ENCODE assay signal across 1 cellular context in the genomic region with DNA sequence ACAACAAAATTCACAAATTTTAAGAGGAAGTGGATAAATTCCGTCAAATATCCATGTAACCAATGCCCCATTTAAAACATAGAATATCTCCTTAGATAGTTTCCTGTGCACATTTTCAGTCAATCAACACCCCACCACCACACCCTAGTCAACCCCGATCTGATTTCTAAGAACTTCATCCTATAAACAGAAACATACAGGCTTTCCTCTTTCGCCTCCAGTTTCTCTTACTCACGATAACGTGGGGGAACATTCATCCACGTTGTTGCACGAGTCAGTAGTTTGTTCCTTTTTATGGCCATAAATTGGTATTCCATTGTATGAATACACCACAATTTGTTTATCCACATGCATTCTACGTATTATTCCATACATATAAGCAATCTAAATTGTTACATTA.
TF ChIP-seq lines count a peak whose summit lies in the region.

No MANE protein-coding gene starts in this region.

TF ChIP-seq in GM12878, 131 proteins besides CTCF, POLR2A, EP300 and RAD21 (continued from another document):
- TF ChIP-seq, protein P1, sequence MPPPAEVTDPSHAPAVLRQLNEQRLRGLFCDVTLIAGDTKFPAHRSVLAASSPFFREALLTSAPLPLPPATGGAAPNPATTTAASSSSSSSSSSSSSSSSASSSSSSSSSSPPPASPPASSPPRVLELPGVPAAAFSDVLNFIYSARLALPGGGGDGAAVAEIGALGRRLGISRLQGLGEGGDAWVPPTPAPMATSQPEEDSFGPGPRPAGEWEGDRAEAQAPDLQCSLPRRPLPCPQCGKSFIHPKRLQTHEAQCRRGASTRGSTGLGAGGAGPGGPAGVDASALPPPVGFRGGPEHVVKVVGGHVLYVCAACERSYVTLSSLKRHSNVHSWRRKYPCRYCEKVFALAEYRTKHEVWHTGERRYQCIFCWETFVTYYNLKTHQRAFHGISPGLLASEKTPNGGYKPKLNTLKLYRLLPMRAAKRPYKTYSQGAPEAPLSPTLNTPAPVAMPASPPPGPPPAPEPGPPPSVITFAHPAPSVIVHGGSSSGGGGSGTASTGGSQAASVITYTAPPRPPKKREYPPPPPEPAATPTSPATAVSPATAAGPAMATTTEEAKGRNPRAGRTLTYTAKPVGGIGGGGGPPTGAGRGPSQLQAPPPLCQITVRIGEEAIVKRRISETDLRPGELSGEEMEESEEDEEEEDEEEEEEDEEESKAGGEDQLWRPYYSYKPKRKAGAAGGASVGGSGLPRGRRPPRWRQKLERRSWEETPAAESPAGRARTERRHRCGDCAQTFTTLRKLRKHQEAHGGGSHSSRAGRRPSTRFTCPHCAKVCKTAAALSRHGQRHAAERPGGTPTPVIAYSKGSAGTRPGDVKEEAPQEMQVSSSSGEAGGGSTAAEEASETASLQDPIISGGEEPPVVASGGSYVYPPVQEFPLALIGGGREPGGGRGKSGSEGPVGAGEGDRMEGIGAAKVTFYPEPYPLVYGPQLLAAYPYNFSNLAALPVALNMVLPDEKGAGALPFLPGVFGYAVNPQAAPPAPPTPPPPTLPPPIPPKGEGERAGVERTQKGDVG (CRISPR knock-in tag; IDR thresholded peaks at IDR 0.05): no peak
- TF ChIP-seq, protein P2, sequence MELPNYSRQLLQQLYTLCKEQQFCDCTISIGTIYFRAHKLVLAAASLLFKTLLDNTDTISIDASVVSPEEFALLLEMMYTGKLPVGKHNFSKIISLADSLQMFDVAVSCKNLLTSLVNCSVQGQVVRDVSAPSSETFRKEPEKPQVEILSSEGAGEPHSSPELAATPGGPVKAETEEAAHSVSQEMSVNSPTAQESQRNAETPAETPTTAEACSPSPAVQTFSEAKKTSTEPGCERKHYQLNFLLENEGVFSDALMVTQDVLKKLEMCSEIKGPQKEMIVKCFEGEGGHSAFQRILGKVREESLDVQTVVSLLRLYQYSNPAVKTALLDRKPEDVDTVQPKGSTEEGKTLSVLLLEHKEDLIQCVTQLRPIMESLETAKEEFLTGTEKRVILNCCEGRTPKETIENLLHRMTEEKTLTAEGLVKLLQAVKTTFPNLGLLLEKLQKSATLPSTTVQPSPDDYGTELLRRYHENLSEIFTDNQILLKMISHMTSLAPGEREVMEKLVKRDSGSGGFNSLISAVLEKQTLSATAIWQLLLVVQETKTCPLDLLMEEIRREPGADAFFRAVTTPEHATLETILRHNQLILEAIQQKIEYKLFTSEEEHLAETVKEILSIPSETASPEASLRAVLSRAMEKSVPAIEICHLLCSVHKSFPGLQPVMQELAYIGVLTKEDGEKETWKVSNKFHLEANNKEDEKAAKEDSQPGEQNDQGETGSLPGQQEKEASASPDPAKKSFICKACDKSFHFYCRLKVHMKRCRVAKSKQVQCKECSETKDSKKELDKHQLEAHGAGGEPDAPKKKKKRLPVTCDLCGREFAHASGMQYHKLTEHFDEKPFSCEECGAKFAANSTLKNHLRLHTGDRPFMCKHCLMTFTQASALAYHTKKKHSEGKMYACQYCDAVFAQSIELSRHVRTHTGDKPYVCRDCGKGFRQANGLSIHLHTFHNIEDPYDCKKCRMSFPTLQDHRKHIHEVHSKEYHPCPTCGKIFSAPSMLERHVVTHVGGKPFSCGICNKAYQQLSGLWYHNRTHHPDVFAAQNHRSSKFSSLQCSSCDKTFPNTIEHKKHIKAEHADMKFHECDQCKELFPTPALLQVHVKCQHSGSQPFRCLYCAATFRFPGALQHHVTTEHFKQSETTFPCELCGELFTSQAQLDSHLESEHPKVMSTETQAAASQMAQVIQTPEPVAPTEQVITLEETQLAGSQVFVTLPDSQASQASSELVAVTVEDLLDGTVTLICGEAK (IDR thresholded peaks at IDR 0.05; ENCODE audit: borderline replicate concordance): no peak
- TF ChIP-seq FOXK2 (IDR thresholded peaks at IDR 0.05) (no peak), NR2F1 (conservative IDR thresholded peaks at IDR 0.05) (no peak)
